16 cellular contexts compared by ENCODE assay signal in the genomic region with DNA sequence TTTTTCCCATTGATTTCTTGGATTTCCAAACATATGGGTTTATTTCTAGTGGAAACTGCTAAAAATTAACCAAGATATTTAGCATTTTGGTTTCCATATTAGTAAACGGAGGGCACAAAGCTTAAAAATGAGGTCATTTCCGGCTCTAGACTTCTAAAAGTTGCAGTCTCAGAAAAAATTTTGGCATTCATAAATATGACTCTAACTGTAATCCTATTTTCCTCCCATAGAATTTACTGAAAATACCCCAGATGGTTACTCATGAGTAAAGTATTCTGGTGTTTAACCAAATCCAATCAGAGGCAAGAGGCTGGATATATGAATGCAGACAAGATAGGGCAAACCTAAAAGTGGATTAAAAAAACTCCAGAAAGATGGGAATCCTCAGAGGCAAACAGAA.
DNase-seq lines count a peak whose midpoint lies in the region; ATAC-seq and TF ChIP-seq lines count a peak whose summit lies in the region.
"Had no signal": no experiment of that assay in that cellular context is flagged by ENCODE, and none has a peak within 500 bp of the region (broad histone marks: within the 10 kb centered on the region; RNA-seq: fewer than 3 reads in every experiment).

No MANE protein-coding gene starts in this region.

- H3K27me3 ChIP-seq in GM23248 (replicated peaks; ENCODE audit: insufficient read depth) (no peaks in the 10 kb centered on the region), skeletal muscle satellite cell (ENCODE audit: control insufficient read depth, insufficient read depth, low read length) (no peaks in the 10 kb centered on the region)
- H3K27me3 ChIP-seq: adrenal gland, sigmoid colon had no signal

- peaks cover 90% of the 10 kb centered on the region for H3F3A ChIP-seq in GM23248 (ENCODE audit: insufficient read depth)

- H3K79me2 ChIP-seq in GM23248 (ENCODE audit: insufficient read depth), result peaks cover 97% of the 10 kb centered on the region

- H3K36me3 ChIP-seq in GM23248 (ENCODE audit: low read depth), result no peaks in the 10 kb centered on the region
- no peaks in the 10 kb centered on the region for H3K36me3 ChIP-seq in SK-N-MC (ENCODE audit: insufficient read depth, low read length)
- peaks cover 8% of the 10 kb centered on the region for H3K36me3 ChIP-seq in skeletal muscle satellite cell (ENCODE audit: insufficient read depth, low read length)
- H3K36me3 ChIP-seq: adrenal gland, sigmoid colon, thoracic aorta had no signal

- in situ Hi-C loops in GM23248 (cut with MboI), result no loop called here

- H3K4me2 ChIP-seq in GM23248 (ENCODE audit: unreplicated experiment) (peak overlapping the region; percentile 48), skeletal muscle satellite cell (ENCODE audit: low read length) (peak overlapping the region; percentile 0)
- H3K4me2 ChIP-seq: GM23338 had no signal

- H3K9me3 ChIP-seq in GM23248 (ENCODE audit: low read depth) (no peaks in the 10 kb centered on the region), SK-N-MC (ENCODE audit: low read depth, low read length) (no peaks in the 10 kb centered on the region), skeletal muscle satellite cell (replicated peaks; ENCODE audit: low read length) (no peaks in the 10 kb centered on the region)
- H3K9me3 ChIP-seq: adrenal gland, sigmoid colon, thoracic aorta had no signal

- H3K27ac ChIP-seq in GM23248, result peak overlapping the region; percentile 80
- peak overlapping the region; percentile 57 for H3K27ac ChIP-seq in SK-N-MC
- H3K27ac ChIP-seq: adrenal gland, sigmoid colon had no signal

- H4K20me1 ChIP-seq in GM23248 (ENCODE audit: insufficient read depth), result no peaks in the 10 kb centered on the region

- H2AFZ ChIP-seq in GM23248, result no peak overlapping the region
- H2AFZ ChIP-seq: GM23338 had no signal

- 0 out of 2 replicates have a peak overlapping the region, but pooled peaks have one; percentile 3 for H3K4me3 ChIP-seq in GM23248
- no peak overlapping the region for H3K4me3 ChIP-seq in SK-N-MC
- H3K4me3 ChIP-seq in fibroblast of pulmonary artery (replicated peaks; ENCODE audit: low read depth, low read length), result no peak overlapping the region
- H3K4me3 ChIP-seq in skeletal muscle satellite cell (ENCODE audit: low read length), result no peak overlapping the region
- H3K4me3 ChIP-seq: adrenal gland, GM23338, sigmoid colon, thoracic aorta had no signal

- ATAC-seq in HG03439 (IDR thresholded peaks at IDR 0.05; ENCODE audit: unreplicated experiment), result no peak
- ATAC-seq: GM23338 had no signal

- H3K4me1 ChIP-seq in GM23248 (ENCODE audit: insufficient read depth), result peaks cover 78% of the 10 kb centered on the region
- peaks cover 50% of the 10 kb centered on the region for H3K4me1 ChIP-seq in skeletal muscle satellite cell (ENCODE audit: control insufficient read depth, insufficient read depth, low read length)
- H3K4me1 ChIP-seq: adrenal gland had no signal

- no peaks in the 10 kb centered on the region for H3K9me2 ChIP-seq in GM23248 (ENCODE audit: insufficient read depth)

- 0% methylated on average over 2 of the region's 2 CpGs for WGBS in GM23248 (ENCODE audit: low coverage in 1 of 2, low lambda C conversion rate in 2 of 2, missing lambda C conversion rate in 2 of 2), 2 experiments

- H3K9ac ChIP-seq in GM23248, result 0 out of 2 replicates have a peak overlapping the region, but pooled peaks have one; percentile 12
- H3K9ac ChIP-seq in SK-N-MC (ENCODE audit: insufficient read length), result no peak overlapping the region
- peak overlapping the region; percentile 35 for H3K9ac ChIP-seq in skeletal muscle satellite cell (ENCODE audit: low read depth, low read length)

- no peak for TF ChIP-seq CTCF in fibroblast of pulmonary artery (IDR thresholded peaks at IDR 0.05; ENCODE audit: low read length, missing control alignments)

- DNase-seq in GM23248, result peak; percentile 91
- DNase-seq in SK-N-MC (ENCODE audit: low read depth, low spot score), result no peak
- peak; percentile 90 for DNase-seq in fibroblast of pulmonary artery (ENCODE audit: low read depth)
- no peak for DNase-seq in HK-2 (ENCODE audit: unreplicated experiment)
- DNase-seq in effector CD4-positive, alpha-beta T cell, result no peak
- no peak for DNase-seq in HuH-7 (ENCODE audit: low spot score)
- DNase-seq: activated CD4-positive, CD25-positive, alpha-beta regulatory T cell; adrenal gland; immature natural killer cell; NCI-H1417; NCI-H526 treated with DMSO at 0.1 percent for 48 hours; sigmoid colon had no signal

Comparison
In these comparisons a context has a peak if more than half of its experiments do, and no peak if none do; other contexts are left out.
1. DNase-seq: peak in GM23248 (single experiment) and fibroblast of pulmonary artery (single experiment); none in SK-N-MC (single experiment), HK-2 (single experiment), effector CD4-positive, alpha-beta T cell (single experiment) and HuH-7 (single experiment).